Comparison of ENCODE assay signal across 23 cellular contexts in genomic region chr15:53534105-53534839, GRCh38.
DNase-seq lines count a peak whose midpoint lies in the region; FAIRE-seq and TF ChIP-seq lines count a peak whose summit lies in the region.
"Had no signal": no experiment of that assay in that cellular context is flagged by ENCODE, and none has a peak within 500 bp of the region (broad histone marks: within the 10 kb centered on the region; RNA-seq: fewer than 3 reads in every experiment).

No MANE protein-coding gene starts in this region.

- dilution Hi-C loops in mammary epithelial cell (cut with HindIII; ENCODE audit: low sequenced_read_pairs) = no loop called here

- H3K27me3 ChIP-seq in breast epithelium (no peaks in the 10 kb centered on the region), mammary epithelial cell (ENCODE audit: insufficient read depth, low read length) (no peaks in the 10 kb centered on the region), liver (ENCODE audit: control insufficient read depth in 4 of 4, insufficient read depth in 4 of 4, low read length in 3 of 4) (no peaks in the 10 kb centered on the region)

- H3K4me1 ChIP-seq in breast epithelium (no peaks in the 10 kb centered on the region), mammary epithelial cell (ENCODE audit: insufficient read depth, low read length) (no peaks in the 10 kb centered on the region), liver (ENCODE audit: control insufficient read depth in 4 of 4, insufficient read depth in 4 of 4, low read length in 3 of 4) (no peaks in the 10 kb centered on the region)

- no peaks in the 10 kb centered on the region for H3K79me2 ChIP-seq in mammary epithelial cell (ENCODE audit: insufficient read depth, low read length)

- H3K9ac ChIP-seq in mammary epithelial cell (ENCODE audit: insufficient read depth, low read length) (no peak overlapping the region), liver (ENCODE audit: low read depth in 1 of 2, low read length in 2 of 2) (no peak overlapping the region)

- peak; percentile 13 for DNase-seq in MCF 10A (ENCODE audit: unreplicated experiment)
- no peak for DNase-seq in breast epithelium (ENCODE audit: low spot score in 2 of 2)
- peak; percentile 80 for DNase-seq in mammary epithelial cell
- DNase-seq in GM12891 (ENCODE audit: insufficient read length, low spot score) = no peak
- no peak for DNase-seq in activated CD8-positive, alpha-beta memory T cell treated with anti-CD3 and anti-CD28 coated beads for 24 hours
- DNase-seq in NCI-H2107 treated with DMSO at 0.1 percent for 48 hours (lab: John Stamatoyannopoulos, UW; ENCODE audit: unreplicated experiment) = no peak
- DNase-seq in NCI-H2196 (lab: John Stamatoyannopoulos, UW; ENCODE audit: unreplicated experiment) = no peak
- DNase-seq: C1 segment of cervical spinal cord; CD8-positive, alpha-beta T cell; DMS53; GDM1; Kasumi-1; MG63; NCI-H1417 treated with DMSO at 0.1 percent for 48 hours; NCI-H187; NCI-H510A treated with DMSO at 0.1 percent for 48 hours; NCI-H748 treated with DMSO at 0.1 percent for 48 hours; NK-92 treated with Interleukin-12 subunit alpha and Interleukin-12 subunit beta, amount 100 ng/mL, for 24 hours; Right ventricle myocardium superior had no signal

- no peak for FAIRE-seq in GM12891 (lab: Jason Lieb, UNC)
- FAIRE-seq: GM19239, H1 had no signal

- intact Hi-C loops in MCF 10A (cut with micrococcal nuclease) (no loop called here), breast epithelium (cut with DNase I; ENCODE audit: low total_unique reads) (no loop called here), mammary epithelial cell (cut with micrococcal nuclease) (loop anchor here (2.0 kb wide), 1 partner anchor 43 kb away; no protein-coding TSS in a partner anchor)

- no TSS peak for BruUV-seq in MCF 10A (replicated peaks; lab: Mats Ljungman, UMichigan)
- BruUV-seq in mammary epithelial cell (replicated peaks; lab: Mats Ljungman, UMichigan) = no TSS peak

- H3K4me2 ChIP-seq in mammary epithelial cell (ENCODE audit: insufficient read depth, low read depth, low read length) = no peak overlapping the region

- CTCF ChIA-PET in MCF 10A (lab: Yijun Ruan, JAX) (interaction anchor here (0.6 kb wide), 1 partner anchor 8 kb away, joined by 3 read pairs; no protein-coding TSS in a partner anchor), mammary epithelial cell (lab: Charles Lee; ENCODE audit: low non-redundant PET) (no interaction called here)

- H3K27ac ChIP-seq in breast epithelium (no peak overlapping the region), mammary epithelial cell (ENCODE audit: insufficient read depth, low read depth, low read length) (no peak overlapping the region), liver (ENCODE audit: low read depth in 1 of 2, low read length in 2 of 2) (no peak overlapping the region)
- H3K27ac ChIP-seq: 22Rv1 had no signal

- H3K4me3 ChIP-seq in breast epithelium (no peak overlapping the region), mammary epithelial cell (replicated peaks in 1 of 3; ENCODE audit: insufficient read depth in 1 of 3, low read depth in 2 of 3, low read length in 3 of 3) (no peak overlapping the region), liver (ENCODE audit: low read depth in 1 of 3, low read length in 3 of 3) (no peak overlapping the region)
- H3K4me3 ChIP-seq: MG63 had no signal

- no peaks in the 10 kb centered on the region for H3K4me1 Mint-ChIP-seq in MCF 10A (ENCODE audit: insufficient read depth, unreplicated experiment)

- H2AFZ ChIP-seq in mammary epithelial cell (ENCODE audit: low read depth, low read length) = no peak overlapping the region

- no peaks in the 10 kb centered on the region for H4K20me1 ChIP-seq in mammary epithelial cell (ENCODE audit: insufficient read depth, low read length)

- TF ChIP-seq CTCF in MCF 10A (IDR thresholded peaks at IDR 0.05; ENCODE audit: unreplicated experiment) (no peak), breast epithelium (IDR thresholded peaks at IDR 0.05) (no peak), mammary epithelial cell (conservative IDR thresholded peaks at IDR 0.05 in 1 of 2, IDR thresholded peaks at IDR 0.05 in 1 of 2; ENCODE audit: extremely low read depth in 1 of 2, insufficient read depth in 1 of 2, low read depth in 1 of 2, low read length in 2 of 2) (no peak), liver (IDR thresholded peaks at IDR 0.05; ENCODE audit: low read depth, low read length, missing input control) (no peak)

- WGBS in mammary epithelial cell (ENCODE audit: low coverage, missing lambda C conversion rate) = 73% methylated on average over 2 of the region's 2 CpGs
- WGBS in liver = 78% methylated on average over 2 of the region's 2 CpGs

- H3K4me3 Mint-ChIP-seq in MCF 10A (ENCODE audit: unreplicated experiment) = no peak overlapping the region
- H3K4me3 Mint-ChIP-seq: CD8-positive, alpha-beta T cell had no signal

- POLR2A ChIA-PET in MCF 10A (lab: Yijun Ruan, JAX) = no interaction called here

- TF ChIP-seq POLR2A in breast epithelium (IDR thresholded peaks at IDR 0.05) (no peak), GM12891 (IDR thresholded peaks at IDR 0.05; ENCODE audit: low read depth, low read length) (no peak)

- no peaks in the 10 kb centered on the region for H3K36me3 Mint-ChIP-seq in MCF 10A (ENCODE audit: insufficient read depth, unreplicated experiment)
- H3K36me3 Mint-ChIP-seq: CD8-positive, alpha-beta T cell had no signal

- H3K9me3 Mint-ChIP-seq in MCF 10A (ENCODE audit: unreplicated experiment) = peaks cover 7% of the 10 kb centered on the region
- H3K9me3 Mint-ChIP-seq: CD8-positive, alpha-beta T cell had no signal

- no peaks in the 10 kb centered on the region for H3K27me3 Mint-ChIP-seq in MCF 10A (ENCODE audit: insufficient read depth, unreplicated experiment)

- H3K27ac Mint-ChIP-seq in MCF 10A (ENCODE audit: low read depth, unreplicated experiment) = no peak overlapping the region
- H3K27ac Mint-ChIP-seq: CD8-positive, alpha-beta T cell had no signal

- TF ChIP-seq RAD21 in liver (IDR thresholded peaks at IDR 0.05) = peak in 1 of 2 donors; percentile 40

- no peaks in the 10 kb centered on the region for H3K36me3 ChIP-seq in breast epithelium
- no peaks in the 10 kb centered on the region for H3K36me3 ChIP-seq in mammary epithelial cell (ENCODE audit: insufficient read depth, low read length)
- H3K36me3 ChIP-seq in liver (ENCODE audit: control insufficient read depth in 4 of 4, insufficient read depth in 3 of 4, low read depth in 1 of 4, low read length in 3 of 4) = peaks cover 0 to 3% (median 0%) of the 10 kb centered on the region in 4 donors
- H3K36me3 ChIP-seq: MG63 had no signal

- in situ Hi-C loops in mammary epithelial cell (cut with MboI; ENCODE audit: low sequenced_read_pairs in 2 of 2) = no loop called here

- H3K9me3 ChIP-seq in breast epithelium (no peaks in the 10 kb centered on the region), mammary epithelial cell (replicated peaks; ENCODE audit: insufficient read depth, low read length) (no peaks in the 10 kb centered on the region), liver (ENCODE audit: control insufficient read depth in 4 of 4, low read length in 3 of 4) (no peaks in the 10 kb centered on the region)
- H3K9me3 ChIP-seq: MG63 had no signal

TF ChIP-seq in liver, 16 proteins besides CTCF, POLR2A, EP300 and RAD21 (continues in another document):
- TF ChIP-seq HNF4A (conservative IDR thresholded peaks at IDR 0.05) (peak; percentile 23 to 66), EGR1 (IDR thresholded peaks at IDR 0.05; ENCODE audit: low read depth in 2 of 2) (no peak), MAX (IDR thresholded peaks at IDR 0.05) (peak; percentile 48), RXRA (IDR thresholded peaks at IDR 0.05) (peak in 1 of 2 donors; percentile 84), HNF4G (IDR thresholded peaks at IDR 0.05) (no peak), YY1 (IDR thresholded peaks at IDR 0.05) (peak; percentile 53), FOXA2 (IDR thresholded peaks at IDR 0.05) (peak; percentile 56), FOXA1 (IDR thresholded peaks at IDR 0.05) (peak; percentile 43), GABPA (IDR thresholded peaks at IDR 0.05 in 1 of 2, conservative IDR thresholded peaks at IDR 0.05 in 1 of 2) (no peak)

TF ChIP-seq in GM12891, 5 proteins besides CTCF, POLR2A, EP300 and RAD21:
- TF ChIP-seq TAF1 (IDR thresholded peaks at IDR 0.05; ENCODE audit: low read depth, low read length) = no peak
- no peak for TF ChIP-seq PAX5 (IDR thresholded peaks at IDR 0.05; ENCODE audit: insufficient read depth, low read length, severe bottlenecking)
- no peak for TF ChIP-seq POU2F2 (IDR thresholded peaks at IDR 0.05; ENCODE audit: low read depth, low read length)
- no peak for TF ChIP-seq SPI1 (IDR thresholded peaks at IDR 0.05; ENCODE audit: low read depth, low read length)
- TF ChIP-seq POLR2AphosphoS5 (IDR thresholded peaks at IDR 0.05; ENCODE audit: low read depth, low read length) = no peak

Comparison
In these comparisons a context has a peak if more than half of its experiments do, and no peak if none do; other contexts are left out.
1. DNase-seq: peak in MCF 10A (single experiment) and mammary epithelial cell (single experiment); none in breast epithelium (0 of 2), GM12891 (single experiment), activated CD8-positive, alpha-beta memory T cell treated with anti-CD3 and anti-CD28 coated beads for 24 hours (single experiment), NCI-H2107 treated with DMSO at 0.1 percent for 48 hours (single experiment) and NCI-H2196 (single experiment).